2 cellular contexts compared by ENCODE assay signal in genomic region chr6:32903952-32904351, GRCh38.
TF ChIP-seq lines count a peak whose summit lies in the region.

No MANE protein-coding gene starts in this region.

TF ChIP-seq in A549, 52 proteins besides CTCF, POLR2A, EP300 and RAD21 (continued from another document):
- no peak for TF ChIP-seq REST (IDR thresholded peaks at IDR 0.05)
- TF ChIP-seq CBX2 (IDR thresholded peaks at IDR 0.05; ENCODE audit: borderline replicate concordance, low read depth) = no peak
- no peak for TF ChIP-seq ZFP36 (IDR thresholded peaks at IDR 0.05; ENCODE audit: borderline replicate concordance, partially characterized antibody)
- TF ChIP-seq E2F6 (IDR thresholded peaks at IDR 0.05; ENCODE audit: borderline replicate concordance, low read depth) = no peak
- TF ChIP-seq ELK1 (IDR thresholded peaks at IDR 0.05; ENCODE audit: low read depth, low read length) = no peak
- no peak for TF ChIP-seq SREBF2 (IDR thresholded peaks at IDR 0.05)
- no peak for TF ChIP-seq NR3C1 (IDR thresholded peaks at IDR 0.05)
- TF ChIP-seq USF2 (IDR thresholded peaks at IDR 0.05) = no peak
- no peak for TF ChIP-seq MAFK (IDR thresholded peaks at IDR 0.05; ENCODE audit: partially characterized antibody)
- TF ChIP-seq CBX8 (IDR thresholded peaks at IDR 0.05) = no peak
- no peak for TF ChIP-seq MAZ (IDR thresholded peaks at IDR 0.05; ENCODE audit: borderline replicate concordance, low read depth, low read length)
- TF ChIP-seq ZNF302 (CRISPR knock-in tag; IDR thresholded peaks at IDR 0.05) = no peak
- no peak for TF ChIP-seq BHLHE40 (IDR thresholded peaks at IDR 0.05; ENCODE audit: low read depth, low read length)
- no peak for TF ChIP-seq ZC3H11A (IDR thresholded peaks at IDR 0.05)
- no peak for TF ChIP-seq RFX5 (IDR thresholded peaks at IDR 0.05)

TF ChIP-seq in HEK293, 187 proteins besides CTCF, POLR2A, EP300 and RAD21 (continued from another document):
- TF ChIP-seq PRDM4 (tag by site-specific recombination; IDR thresholded peaks at IDR 0.05) = peak; percentile 43; the same call in 1 of the 2 replicates
- peak; percentile 55; the same call in 1 of the 2 replicates for TF ChIP-seq ZNF843 (tag by site-specific recombination; IDR thresholded peaks at IDR 0.05)
- no peak for TF ChIP-seq PATZ1 (tag by site-specific recombination; IDR thresholded peaks at IDR 0.05)
- TF ChIP-seq PRDM6 (tag by site-specific recombination; IDR thresholded peaks at IDR 0.05) = peak; percentile 98
- TF ChIP-seq SP7 (tag by site-specific recombination; IDR thresholded peaks at IDR 0.05) = no peak
- no peak for TF ChIP-seq ZFP3 (tag by site-specific recombination; IDR thresholded peaks at IDR 0.05; ENCODE audit: low read depth)
